ENCODE assay signal across 9 cellular contexts in the genomic region with DNA sequence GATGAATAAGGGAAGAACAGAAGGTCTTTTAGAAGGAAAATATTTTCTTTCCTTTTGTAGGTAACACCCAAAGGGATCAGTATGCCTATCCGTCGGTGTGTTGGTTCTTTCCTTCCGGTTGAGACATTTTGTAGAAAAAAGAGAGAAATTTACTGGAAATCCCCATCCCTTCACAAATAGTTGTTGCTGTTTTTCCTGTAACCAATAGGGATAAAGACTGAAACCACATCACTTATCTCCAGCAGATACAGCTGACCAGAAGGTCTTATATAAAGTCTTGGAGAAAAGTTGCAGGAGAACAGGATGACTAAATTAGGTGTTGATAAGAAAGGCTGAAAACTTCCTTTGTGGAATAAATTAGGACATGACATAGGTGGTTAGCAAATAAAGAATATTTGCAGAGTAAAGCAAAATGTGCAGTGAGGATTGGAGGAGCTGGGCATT. TPM values are rescaled to one million over a fixed set of nuclear protein-coding genes. Genes with fewer than 3 reads are reported as not detected.
DNase-seq lines count a peak whose midpoint lies in the region; ATAC-seq and TF ChIP-seq lines count a peak whose summit lies in the region.
"Had no signal": no experiment of that assay in that cellular context is flagged by ENCODE, and none has a peak within 500 bp of the region (broad histone marks: within the 10 kb centered on the region; RNA-seq: fewer than 3 reads in every experiment).

No MANE protein-coding gene starts in this region.

- H3K79me2 ChIP-seq in DOHH2 (ENCODE audit: control insufficient read depth, low read length), result no peaks in the 10 kb centered on the region

- TF ChIP-seq CTCF in DOHH2 (IDR thresholded peaks at IDR 0.05; ENCODE audit: low read depth, low read length, poor library complexity, severe bottlenecking) (no peak), choroid plexus epithelial cell (conservative IDR thresholded peaks at IDR 0.05; ENCODE audit: low read depth, low read length) (no peak)

- H3K4me3 Mint-ChIP-seq in naive thymus-derived CD4-positive, alpha-beta T cell, result peak overlapping the region in 7 of 10 donors; percentile 17 to 81 (median 51)

- H3K9me3 ChIP-seq in DOHH2 (ENCODE audit: control insufficient read depth, insufficient read depth, low read length) (0 out of 2 replicates have a peak, but pooled peaks cover under 1% of the 10 kb centered on the region), MG63 (no peaks in the 10 kb centered on the region)
- H3K9me3 ChIP-seq in naive thymus-derived CD4-positive, alpha-beta T cell (ENCODE audit: control insufficient read depth in 2 of 3, low read length in 3 of 3), result no peaks in the 10 kb centered on the region

- H3K27me3 ChIP-seq in DOHH2 (ENCODE audit: control insufficient read depth, low read length) (no peaks in the 10 kb centered on the region), MG63 (no peaks in the 10 kb centered on the region)
- H3K27me3 ChIP-seq in naive thymus-derived CD4-positive, alpha-beta T cell (ENCODE audit: control insufficient read depth in 2 of 2, insufficient read depth in 2 of 2, low read length in 2 of 2), result no peaks in the 10 kb centered on the region

- H3K36me3 ChIP-seq in DOHH2 (ENCODE audit: control insufficient read depth, low read length) (no peaks in the 10 kb centered on the region), MG63 (no peaks in the 10 kb centered on the region)
- H3K36me3 ChIP-seq in naive thymus-derived CD4-positive, alpha-beta T cell (ENCODE audit: control insufficient read depth in 2 of 3, insufficient read depth in 3 of 3, low read length in 3 of 3), result no peaks in the 10 kb centered on the region

- H3K27ac Mint-ChIP-seq in naive thymus-derived CD4-positive, alpha-beta T cell, result peak overlapping the region in 5 of 9 donors; percentile 10 to 87 (median 78)

- DNase-seq in choroid plexus epithelial cell (ENCODE audit: low read depth), result peak; percentile 12
- no peak for DNase-seq in naive thymus-derived CD4-positive, alpha-beta T cell
- DNase-seq in MG63, result no peak
- no peak for DNase-seq in head of caudate nucleus
- no peak for DNase-seq in left lobe of liver (ENCODE audit: low spot score)
- DNase-seq: NCI-H69 had no signal

- ATAC-seq in HG03378 (IDR thresholded peaks at IDR 0.05; ENCODE audit: unreplicated experiment) (peak; percentile 65), GM21723 (IDR thresholded peaks at IDR 0.05; ENCODE audit: unreplicated experiment) (no peak), left lobe of liver (no peak)
- peak; percentile 81 for ATAC-seq in naive thymus-derived CD4-positive, alpha-beta T cell

- H3K4me3 ChIP-seq in DOHH2 (ENCODE audit: low read length) (peak overlapping the region; percentile 59), choroid plexus epithelial cell (ENCODE audit: low read depth, low read length) (no peak overlapping the region), MG63 (no peak overlapping the region)
- no peak overlapping the region for H3K4me3 ChIP-seq in naive thymus-derived CD4-positive, alpha-beta T cell (ENCODE audit: low read length)

- peaks cover 0 to 14% (median 7%) of the 10 kb centered on the region in 5 donors for H3K36me3 Mint-ChIP-seq in naive thymus-derived CD4-positive, alpha-beta T cell

- peaks cover 29% of the 10 kb centered on the region for H3K4me1 ChIP-seq in DOHH2 (ENCODE audit: control insufficient read depth, low read length)
- peaks cover 0 to 2% of the 10 kb centered on the region in 2 donors for H3K4me1 ChIP-seq in naive thymus-derived CD4-positive, alpha-beta T cell (ENCODE audit: control insufficient read depth in 2 of 2, insufficient read depth in 2 of 2, low read length in 2 of 2)

- peak overlapping the region; percentile 60 for H3K4me2 ChIP-seq in DOHH2 (ENCODE audit: low read length)

- H3K4me1 Mint-ChIP-seq in naive thymus-derived CD4-positive, alpha-beta T cell, result peaks cover 12 to 37% (median 29%) of the 10 kb centered on the region in 7 donors

- POLR2A ChIA-PET in naive thymus-derived CD4-positive, alpha-beta T cell (lab: Charles Lee), result no interaction called here

- 0 out of 2 replicates have a peak overlapping the region, but pooled peaks have one; percentile 13 for H3K27ac ChIP-seq in DOHH2 (ENCODE audit: low read depth, low read length)
- no peak overlapping the region for H3K27ac ChIP-seq in naive thymus-derived CD4-positive, alpha-beta T cell (ENCODE audit: low read depth, low read length)

- H3F3A ChIP-seq in DOHH2 (ENCODE audit: control insufficient read depth, insufficient read depth), result 0 out of 2 replicates have a peak, but pooled peaks cover 8% of the 10 kb centered on the region

- peaks cover 0 to 20% (median 6%) of the 10 kb centered on the region in 11 donors for H3K9me3 Mint-ChIP-seq in naive thymus-derived CD4-positive, alpha-beta T cell

- CTCF ChIA-PET in naive thymus-derived CD4-positive, alpha-beta T cell (lab: Charles Lee), result no interaction called here

- peaks cover 0 to 7% (median 0%) of the 10 kb centered on the region in 5 donors for H3K27me3 Mint-ChIP-seq in naive thymus-derived CD4-positive, alpha-beta T cell

- H3K9me2 ChIP-seq in DOHH2 (replicated peaks; ENCODE audit: control insufficient read depth, low read length), result no peaks in the 10 kb centered on the region

- intact Hi-C loops in naive thymus-derived CD4-positive, alpha-beta T cell (cut with micrococcal nuclease), result no loop called here
- intact Hi-C loops in head of caudate nucleus (cut with DNase I), result no loop called here

- no peaks in the 10 kb centered on the region for H4K20me1 ChIP-seq in DOHH2 (ENCODE audit: control insufficient read depth, insufficient read depth, low read depth, low read length)

RNA-seq across cellular contexts. Expression of a gene that starts 14.8 kb away (rescaled TPM):
- 100 to 1,000 TPM in 1 of 5 experiments, 10 to 100 TPM in 4; 16.4 to 229 (median 52.1) TPM for total RNA-seq in naive thymus-derived CD4-positive, alpha-beta T cell
- 10 to 100 TPM in 1 of 2 donors, 1 to 10 TPM in 1; 3.1 to 10.7 TPM for polyA plus RNA-seq in naive thymus-derived CD4-positive, alpha-beta T cell
- not detected in 2 replicates for total RNA-seq in MG63 (2014; rRNA removed; shearing (Covaris generic); ENCODE audit: low replicate concordance)
- total RNA-seq in left lobe of liver, result 15.3 TPM

RNA-seq across cellular contexts. Expression of a gene that starts 32.8 kb away (rescaled TPM):
- 10 to 100 TPM in 4 of 5 experiments, 1 to 10 TPM in 1; 8.5 to 43.4 (median 12.1) TPM for total RNA-seq in naive thymus-derived CD4-positive, alpha-beta T cell
- polyA plus RNA-seq in naive thymus-derived CD4-positive, alpha-beta T cell, result under 1 TPM; 0.59 to 0.67 TPM
- total RNA-seq in MG63 (2014; rRNA removed; shearing (Covaris generic); ENCODE audit: low replicate concordance), result not detected in 2 replicates
- 1.2 TPM for total RNA-seq in left lobe of liver

Comparison
In these comparisons a context has a peak if more than half of its experiments do, and no peak if none do; other contexts are left out.
1. ATAC-seq: peak in HG03378 (single experiment) and naive thymus-derived CD4-positive, alpha-beta T cell (single experiment); none in GM21723 (single experiment) and left lobe of liver (single experiment).
2. RNA of a gene that starts 14.8 kb away (total RNA-seq): 16.4 to 229 TPM in naive thymus-derived CD4-positive, alpha-beta T cell and 15.3 TPM in left lobe of liver (single experiment); not detected in MG63; every median in the first group is over 10 times any median in the second.